Comparison of ENCODE assay signal across 8 cellular contexts in the genomic region with DNA sequence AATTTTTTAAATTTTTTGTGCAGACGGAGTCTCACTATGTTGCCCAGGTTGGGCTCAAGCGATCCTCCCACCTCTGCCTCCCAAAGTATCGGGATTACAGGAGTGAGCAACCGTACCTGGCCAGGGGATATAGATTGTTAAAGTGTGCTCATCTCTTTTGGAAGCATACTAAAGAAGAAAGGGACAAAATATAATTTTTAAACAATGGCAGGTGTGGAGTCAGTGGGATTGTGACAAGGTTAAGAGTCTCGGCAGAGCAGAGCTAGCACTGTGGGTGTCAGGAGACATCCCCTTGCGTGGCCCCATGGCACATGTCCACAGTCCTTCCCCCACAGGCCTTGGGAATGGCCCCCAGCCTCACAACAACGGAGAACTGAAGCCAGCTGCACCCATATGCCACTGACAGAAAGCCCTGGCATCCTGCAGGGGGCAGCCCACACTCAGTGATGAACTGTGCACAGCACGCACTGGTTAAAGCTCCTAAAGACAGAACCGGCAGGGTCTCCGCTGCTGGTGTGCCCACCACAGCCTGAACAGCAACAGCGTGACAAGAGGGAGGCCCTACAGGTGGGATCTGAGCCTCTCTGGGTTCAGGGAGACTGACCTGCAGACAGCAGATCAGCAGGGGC.
A peak's percentile ranks its signal among the peaks of the same experiment; 100 is the strongest.
DNase-seq lines count a peak whose midpoint lies in the region; ATAC-seq lines count a peak whose summit lies in the region.

No MANE protein-coding gene starts in this region.

- H3K4me3 Mint-ChIP-seq in activated naive CD8-positive, alpha-beta T cell treated with anti-CD3 and anti-CD28 coated beads, Interleukin-2, amount 50 U/mL, for 24 hours = no peak overlapping the region
- H3K4me3 Mint-ChIP-seq in stimulated activated naive CD8-positive, alpha-beta T cell treated with anti-CD3 and anti-CD28 coated beads, Interleukin-15, amount 100 ng/mL, for 72 hours = no peak overlapping the region

- no peak overlapping the region for H3K27ac Mint-ChIP-seq in activated naive CD8-positive, alpha-beta T cell treated with anti-CD3 and anti-CD28 coated beads, Interleukin-2, amount 50 U/mL, for 24 hours
- peak overlapping the region in 1 of 2 donors; percentile 14 for H3K27ac Mint-ChIP-seq in stimulated activated naive CD8-positive, alpha-beta T cell treated with anti-CD3 and anti-CD28 coated beads, Interleukin-15, amount 100 ng/mL, for 72 hours

- no peaks in the 10 kb centered on the region for H3K9me3 Mint-ChIP-seq in activated naive CD8-positive, alpha-beta T cell treated with anti-CD3 and anti-CD28 coated beads, Interleukin-2, amount 50 U/mL, for 24 hours
- H3K9me3 Mint-ChIP-seq in stimulated activated naive CD8-positive, alpha-beta T cell treated with anti-CD3 and anti-CD28 coated beads, Interleukin-15, amount 100 ng/mL, for 72 hours = no peaks in the 10 kb centered on the region

- H3K36me3 Mint-ChIP-seq in activated naive CD8-positive, alpha-beta T cell treated with anti-CD3 and anti-CD28 coated beads, Interleukin-2, amount 50 U/mL, for 24 hours (ENCODE audit: low read depth) = peaks cover 38% of the 10 kb centered on the region

- ATAC-seq in activated naive CD8-positive, alpha-beta T cell treated with anti-CD3 and anti-CD28 coated beads, Interleukin-2, amount 50 U/mL, for 24 hours = peak; percentile 54
- peak; percentile 76 for ATAC-seq in stimulated activated naive CD8-positive, alpha-beta T cell treated with anti-CD3 and anti-CD28 coated beads, Interleukin-15, amount 100 ng/mL, for 72 hours
- no peak for ATAC-seq in HG03097 (IDR thresholded peaks at IDR 0.05; ENCODE audit: low FRiP score, unreplicated experiment)
- no peak for ATAC-seq in HG02885 (IDR thresholded peaks at IDR 0.05; ENCODE audit: poor library complexity, unreplicated experiment)

- H3K4me1 Mint-ChIP-seq in activated naive CD8-positive, alpha-beta T cell treated with anti-CD3 and anti-CD28 coated beads, Interleukin-2, amount 50 U/mL, for 24 hours = peaks cover 7% of the 10 kb centered on the region
- H3K4me1 Mint-ChIP-seq in stimulated activated naive CD8-positive, alpha-beta T cell treated with anti-CD3 and anti-CD28 coated beads, Interleukin-15, amount 100 ng/mL, for 72 hours = no peaks in the 10 kb centered on the region

- H3K27me3 Mint-ChIP-seq in activated naive CD8-positive, alpha-beta T cell treated with anti-CD3 and anti-CD28 coated beads, Interleukin-2, amount 50 U/mL, for 24 hours = no peaks in the 10 kb centered on the region
- no peaks in the 10 kb centered on the region for H3K27me3 Mint-ChIP-seq in stimulated activated naive CD8-positive, alpha-beta T cell treated with anti-CD3 and anti-CD28 coated beads, Interleukin-15, amount 100 ng/mL, for 72 hours

- DNase-seq in GDM1 (lab: John Stamatoyannopoulos, UW) (peak; percentile 2), NCI-H1694 treated with DMSO at 0.1 percent for 48 hours (lab: John Stamatoyannopoulos, UW) (peak; percentile 34), iPS-NIHi7 (ENCODE audit: extremely low spot score) (peak; percentile 77), NCI-H1105 treated with DMSO at 0.1 percent for 48 hours (lab: John Stamatoyannopoulos, UW) (no peak)
- peak; percentile 33 for DNase-seq in activated naive CD8-positive, alpha-beta T cell treated with anti-CD3 and anti-CD28 coated beads, Interleukin-2, amount 50 U/mL, for 24 hours
- DNase-seq in stimulated activated naive CD8-positive, alpha-beta T cell treated with anti-CD3 and anti-CD28 coated beads, Interleukin-15, amount 100 ng/mL, for 72 hours = peak; percentile 40 to 44

Comparison
In these comparisons a context has a peak if more than half of its experiments do, and no peak if none do; other contexts are left out.
1. ATAC-seq: peak in activated naive CD8-positive, alpha-beta T cell treated with anti-CD3 and anti-CD28 coated beads, Interleukin-2, amount 50 U/mL, for 24 hours (single experiment) and stimulated activated naive CD8-positive, alpha-beta T cell treated with anti-CD3 and anti-CD28 coated beads, Interleukin-15, amount 100 ng/mL, for 72 hours (single experiment); none in HG03097 (single experiment) and HG02885 (single experiment).